Comparison of ENCODE assay signal across 9 cellular contexts in the genomic region with DNA sequence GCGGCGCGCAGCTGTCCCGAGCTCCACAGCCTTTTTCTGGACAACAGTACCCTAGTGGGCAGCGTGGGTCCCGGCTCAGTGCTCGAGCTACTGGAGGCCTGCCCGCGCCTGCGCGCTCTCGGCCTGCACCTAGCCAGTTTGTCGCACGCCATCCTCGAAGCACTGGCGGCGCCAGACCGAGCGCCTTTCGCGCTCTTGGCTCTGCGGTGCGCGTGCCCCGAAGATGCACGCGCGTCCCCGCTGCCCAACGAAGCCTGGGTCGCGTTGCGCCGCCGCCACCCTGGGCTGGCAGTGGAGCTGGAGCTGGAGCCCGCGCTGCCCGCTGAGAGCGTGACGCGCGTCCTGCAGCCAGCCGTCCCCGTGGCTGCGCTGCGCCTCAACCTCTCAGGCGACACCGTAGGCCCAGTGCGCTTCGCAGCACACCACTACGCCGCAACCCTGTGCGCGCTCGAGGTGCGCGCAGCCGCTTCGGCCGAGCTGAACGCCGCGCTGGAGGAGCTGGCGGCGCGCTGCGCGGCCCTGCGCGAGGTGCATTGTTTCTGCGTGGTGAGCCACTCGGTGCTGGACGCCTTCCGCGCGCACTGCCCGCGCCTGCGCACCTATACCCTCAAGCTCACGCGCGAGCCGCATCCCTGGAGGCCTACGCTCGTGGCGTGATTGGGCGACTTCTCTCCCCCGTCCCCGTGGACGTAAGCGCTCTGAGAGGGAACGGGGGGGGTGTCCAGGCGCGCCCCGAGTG. TPM values are rescaled to one million over a fixed set of nuclear protein-coding genes. Genes with fewer than 3 reads are reported as not detected.
DNase-seq lines count a peak whose midpoint lies in the region; ATAC-seq, FAIRE-seq and TF ChIP-seq lines count a peak whose summit lies in the region.
"Had no signal": no experiment of that assay in that cellular context is flagged by ENCODE, and none has a peak within 500 bp of the region (broad histone marks: within the 10 kb centered on the region; RNA-seq: fewer than 3 reads in every experiment).

No MANE protein-coding gene starts in this region.

- H3K27me3 Mint-ChIP-seq in T-cell: peaks cover 26 to 48% of the 10 kb centered on the region in 2 donors

- H3K4me1 ChIP-seq in H1 (replicated peaks in 1 of 4; ENCODE audit: control insufficient read depth in 3 of 4, insufficient read depth in 4 of 4, low read length in 3 of 4): peaks cover 0 to 33% (median 30%) of the 10 kb centered on the region in 4 experiments; a peak in 6 of 7 replicates
- peaks cover 40% of the 10 kb centered on the region for H3K4me1 ChIP-seq in muscle layer of colon (ENCODE audit: insufficient read depth, low read length)
- peaks cover 51 to 71% (median 61%) of the 10 kb centered on the region in 4 donors for H3K4me1 ChIP-seq in upper lobe of left lung

- H3K36me3 Mint-ChIP-seq in T-cell: no peaks in the 10 kb centered on the region

- no peak overlapping the region for H2BK20ac ChIP-seq in H1 (ENCODE audit: low read length)

- peak overlapping the region; percentile 71 to 98 for H3K4me2 ChIP-seq in H1 (ENCODE audit: insufficient read depth in 1 of 2, low read depth in 2 of 2, low read length in 2 of 2)

- no peak overlapping the region for H3K56ac ChIP-seq in H1 (replicated peaks; ENCODE audit: insufficient read length, low read depth, low read length)

- TF ChIP-seq CTCF in H1 (IDR thresholded peaks at IDR 0.05; ENCODE audit: control extremely low read depth in 1 of 3, insufficient read depth in 1 of 3, low read depth in 1 of 3, low read length in 3 of 3): no peak
- TF ChIP-seq CTCF in upper lobe of left lung (IDR thresholded peaks at IDR 0.05): peak in 1 of 6 experiments; percentile 2

- TF ChIP-seq EP300 in H1 (IDR thresholded peaks at IDR 0.05; ENCODE audit: borderline replicate concordance in 1 of 2, low read depth in 2 of 2, low read length in 2 of 2) (no peak), upper lobe of left lung (IDR thresholded peaks at IDR 0.05) (no peak)

- H3K9me3 Mint-ChIP-seq in T-cell: no peaks in the 10 kb centered on the region

- no peak overlapping the region for H3K27ac Mint-ChIP-seq in T-cell

- no peak for TF ChIP-seq RAD21 in H1 (IDR thresholded peaks at IDR 0.05 in 1 of 2, conservative IDR thresholded peaks at IDR 0.05 in 1 of 2; ENCODE audit: low read depth in 2 of 2, low read length in 2 of 2)

- H3K4me3 Mint-ChIP-seq in T-cell: peak overlapping the region in 2 of 3 donors; percentile 58 to 87

- H2BK120ac ChIP-seq in H1 (replicated peaks; ENCODE audit: low read depth, low read length): no peak overlapping the region

- H3K4me3 ChIP-seq in H1 (ENCODE audit: extremely low read depth in 1 of 4, insufficient read depth in 2 of 4, low read depth in 3 of 4, low read length in 4 of 4) (peak overlapping the region; percentile 11 to 56 (median 22); a peak in 6 of 8 replicates), muscle layer of colon (ENCODE audit: low read depth in 1 of 2, low read length in 2 of 2) (peak overlapping the region; percentile 38 to 49), upper lobe of left lung (peak overlapping the region in 3 of 4 donors; percentile 22 to 45 (median 42))

- peaks cover 0 to 14% (median 0%) of the 10 kb centered on the region in 4 experiments; a peak in 1 of 8 replicates for H3K36me3 ChIP-seq in H1 (ENCODE audit: control insufficient read depth in 2 of 4, insufficient read depth in 4 of 4, low read length in 3 of 4)
- no peaks in the 10 kb centered on the region for H3K36me3 ChIP-seq in muscle layer of colon (ENCODE audit: insufficient read depth, low read length)
- H3K36me3 ChIP-seq in upper lobe of left lung: no peaks in the 10 kb centered on the region

- 3% methylated on average over 90 of the region's 95 CpGs; no CpG with 5 or more reads in 1 of the 2 experiments for WGBS in H1 (ENCODE audit: extremely low coverage in 1 of 2, insufficient coverage in 1 of 2, insufficient read length in 1 of 2, insufficient replicate concordance in 2 of 2, low coverage in 1 of 2, low lambda C conversion rate in 2 of 2, missing lambda C conversion rate in 1 of 2), 2 experiments
- 9 to 38% methylated on average over 24 to 39 of the region's 95 CpGs for WGBS in upper lobe of left lung, 2 donors

- peak overlapping the region; percentile 75; the same call in 1 of the 2 replicates for H2AFZ ChIP-seq in H1 (ENCODE audit: low read length)

- CTCF ChIA-PET in T-cell (lab: Charles Lee) (interaction anchor here in 1 of 2 donors (0.7 kb wide), 1 partner anchor 12 kb away, joined by 3 read pairs; no protein-coding TSS in a partner anchor), H1 (lab: Charles Lee; ENCODE audit: partially characterized antibody) (interaction anchor here (0.6 to 19.3 kb wide), 15 partner anchors 6 to 481 kb away, joined by 3 to 291 read pairs (median 5); a partner anchor contains a TSS)

- H3K9me3 ChIP-seq in H1 (ENCODE audit: insufficient read depth in 2 of 2, low read depth in 1 of 2, low read length in 1 of 2): no peaks in the 10 kb centered on the region
- no peaks in the 10 kb centered on the region for H3K9me3 ChIP-seq in muscle layer of colon (ENCODE audit: low read length)
- H3K9me3 ChIP-seq in upper lobe of left lung: no peaks in the 10 kb centered on the region

- peak in 2 of 4 experiments; percentile 3 for ATAC-seq in T-cell (replicated peaks in 1 of 4)
- no peak for ATAC-seq in upper lobe of left lung (ENCODE audit: low FRiP score in 2 of 2)

- DNase-seq in DMS 273 (lab: John Stamatoyannopoulos, UW; ENCODE audit: unreplicated experiment): peak; percentile 88
- no peak for DNase-seq in DMS 273 treated with DMSO at 0.1 percent for 48 hours (lab: John Stamatoyannopoulos, UW)
- DNase-seq in T-cell: peak in 9 of 34 experiments; percentile 17 to 50 (median 36)
- peak in 1 of 2 experiments; percentile 73 for DNase-seq in H1 (ENCODE audit: low read depth in 1 of 2, low spot score in 2 of 2)
- DNase-seq in upper lobe of left lung: peak in 1 of 2 donors; percentile 92
- DNase-seq in DMS53 (lab: John Stamatoyannopoulos, UW): no peak
- DNase-seq in amniotic stem cell (lab: John Stamatoyannopoulos, UW): no peak

- H3K4me1 Mint-ChIP-seq in T-cell: peaks cover 24 to 49% (median 33%) of the 10 kb centered on the region in 3 donors

- H2BK12ac ChIP-seq in H1 (ENCODE audit: low read depth, low read length): no peak overlapping the region

- no peak overlapping the region for H4K91ac ChIP-seq in H1 (replicated peaks; ENCODE audit: insufficient read length, low read length)

- H3K79me1 ChIP-seq in H1 (ENCODE audit: low read depth, low read length): no peaks in the 10 kb centered on the region

- H3K27me3 ChIP-seq in H1 (replicated peaks in 1 of 4; ENCODE audit: control insufficient read depth in 3 of 4, extremely low read depth in 1 of 4, insufficient read depth in 3 of 4, low read length in 3 of 4) (peaks cover 93 to 100% (median 99%) of the 10 kb centered on the region in 4 experiments), muscle layer of colon (ENCODE audit: control insufficient read depth in 1 of 2, insufficient read depth in 2 of 2, low read length in 2 of 2) (peaks cover 19 to 56% of the 10 kb centered on the region in 2 donors), upper lobe of left lung (peaks cover 0 to 27% (median 10%) of the 10 kb centered on the region in 4 donors)

- peak overlapping the region; percentile 85 for H3K4ac ChIP-seq in H1 (replicated peaks; ENCODE audit: insufficient read length, low read depth, low read length)

- H3K27ac ChIP-seq in H1 (ENCODE audit: low read depth, low read length): no peak overlapping the region
- H3K27ac ChIP-seq in muscle layer of colon (ENCODE audit: low read depth, low read length): peak overlapping the region; percentile 58
- H3K27ac ChIP-seq in upper lobe of left lung: peak overlapping the region in 1 of 4 donors; percentile 46
- H3K27ac ChIP-seq: 22Rv1 had no signal

- peaks cover 2 to 23% of the 10 kb centered on the region in 2 experiments for H4K20me1 ChIP-seq in H1 (replicated peaks in 1 of 2; ENCODE audit: control insufficient read depth in 1 of 2, insufficient read depth in 2 of 2, low read length in 2 of 2)

- H3K18ac ChIP-seq in H1 (ENCODE audit: extremely low read depth, low read length): peak overlapping the region; percentile 48; the same call in 1 of the 2 replicates

- H3K14ac ChIP-seq in H1 (ENCODE audit: insufficient read length): no peak overlapping the region

- FAIRE-seq in H1 (lab: Jason Lieb, UNC): no peak

- no peak overlapping the region; the same call in 1 of the 2 replicates for H2BK15ac ChIP-seq in H1 (ENCODE audit: low read length)

- no peak overlapping the region for H2AK5ac ChIP-seq in H1 (ENCODE audit: low read depth, low read length)

- H3K79me2 ChIP-seq in H1 (ENCODE audit: control insufficient read depth in 1 of 2, insufficient read depth in 2 of 2, low read length in 2 of 2): no peaks in the 10 kb centered on the region

- TF ChIP-seq POLR2A in H1 (IDR thresholded peaks at IDR 0.05; ENCODE audit: control extremely low read depth in 1 of 2, low read depth in 2 of 2, low read length in 2 of 2) (no peak), upper lobe of left lung (IDR thresholded peaks at IDR 0.05) (no peak)

- no peak overlapping the region for H4K8ac ChIP-seq in H1 (ENCODE audit: extremely low read depth, insufficient read depth, low read length)

- H3K23ac ChIP-seq in H1 (ENCODE audit: insufficient read length): no peak overlapping the region

- H4K5ac ChIP-seq in H1 (ENCODE audit: insufficient read length, low read depth, low read length): no peak overlapping the region

- no peak overlapping the region for H3K9ac ChIP-seq in H1 (replicated peaks in 1 of 4; ENCODE audit: extremely low read depth in 1 of 4, low read depth in 3 of 4, low read length in 3 of 4)
- no peak overlapping the region for H3K9ac ChIP-seq in muscle layer of colon (ENCODE audit: low read length)

- H3K23me2 ChIP-seq in H1 (ENCODE audit: low read depth, low read length): peaks cover 15% of the 10 kb centered on the region

- no peak overlapping the region for H2BK5ac ChIP-seq in H1 (ENCODE audit: low read depth, low read length)

- POLR2A ChIA-PET in T-cell (lab: Charles Lee) (interaction anchor here in 1 of 2 donors (0.9 kb wide), 1 partner anchor 14 kb away, joined by 3 read pairs; no protein-coding TSS in a partner anchor), H1 (lab: Charles Lee; ENCODE audit: partially characterized antibody) (interaction anchor here (0.7 to 7.9 kb wide), 6 partner anchors 8 to 39 kb away, joined by 3 to 59 read pairs (median 10); a partner anchor contains a TSS)

RNA-seq across cellular contexts. Expression of a gene that starts 1.2 kb away (rescaled TPM):
- total RNA-seq in T-cell (10 to 100 TPM; 22.3 to 66.3 (median 39.1) TPM), upper lobe of left lung (100 to 1,000 TPM in 2 of 6 donors, 10 to 100 TPM in 4; 33.4 to 784 (median 70.1) TPM)
- total RNA-seq in H1 (2021; fragmentation: NEBNext Ultra II Directional; extraction: Animal tissue kit (Norgen Biotek cat#: 25700)): not detected in 2 replicates
- 0.14 and 0.93 TPM in 2 replicates for polyA plus RNA-seq in H1 (2011; rRNA removed)
- 0.92 TPM for polyA plus RNA-seq in H1 (2011; cell fraction: cytosol; rRNA removed)
- polyA plus RNA-seq in H1 (2011; cell fraction: nucleus; rRNA removed): 8.0 TPM
- 0.62 to 1.0 TPM (median 0.74 TPM) in 3 of 4 replicates, not detected in the other for polyA plus RNA-seq in H1 (2012, experiment 1 of 2)
- polyA plus RNA-seq in H1 (2012, experiment 2 of 2): not detected
- 0.20 TPM for polyA plus RNA-seq in H1 (2013, experiment 1 of 2)
- 0.11 TPM for polyA plus RNA-seq in H1 (2013, experiment 2 of 2)
- not detected in 2 replicates for polyA minus RNA-seq in H1 (2011; rRNA and poly(A)+ RNA removed)
- polyA minus RNA-seq in H1 (2011; cell fraction: cytosol; rRNA and poly(A)+ RNA removed): not detected
- not detected for polyA minus RNA-seq in H1 (2011; cell fraction: nucleus; rRNA and poly(A)+ RNA removed)

RNA-seq across cellular contexts. Expression of a gene that starts 3.6 kb away (rescaled TPM):
- total RNA-seq in T-cell (10 to 100 TPM; 18.5 to 69.7 (median 43.7) TPM), upper lobe of left lung (100 to 1,000 TPM in 1 of 6 donors, 10 to 100 TPM in 5; 24.0 to 114 (median 28.5) TPM)
- not detected in 2 replicates for total RNA-seq in H1 (2021; fragmentation: NEBNext Ultra II Directional; extraction: Animal tissue kit (Norgen Biotek cat#: 25700))
- polyA plus RNA-seq in H1 (2011; rRNA removed): 0.11 and 0.67 TPM in 2 replicates
- 0.26 TPM for polyA plus RNA-seq in H1 (2011; cell fraction: cytosol; rRNA removed)
- polyA plus RNA-seq in H1 (2011; cell fraction: nucleus; rRNA removed): 0.81 TPM
- 0.13 to 0.43 TPM in 2 of 4 replicates, not detected in the others for polyA plus RNA-seq in H1 (2012, experiment 1 of 2)
- polyA plus RNA-seq in H1 (2012, experiment 2 of 2): not detected
- 0.12 TPM for polyA plus RNA-seq in H1 (2013, experiment 1 of 2)
- not detected for polyA plus RNA-seq in H1 (2013, experiment 2 of 2)
- not detected in 2 replicates for polyA minus RNA-seq in H1 (2011; rRNA and poly(A)+ RNA removed)
- 2.0 TPM for polyA minus RNA-seq in H1 (2011; cell fraction: cytosol; rRNA and poly(A)+ RNA removed)
- polyA minus RNA-seq in H1 (2011; cell fraction: nucleus; rRNA and poly(A)+ RNA removed): not detected

RNA-seq across cellular contexts. Expression of a gene that starts 3.6 kb away (rescaled TPM):
- 100 to 1,000 TPM in 3 of 5 donors, 10 to 100 TPM in 2; 58.3 to 179 (median 123) TPM for total RNA-seq in T-cell
- 0.19 and 0.29 TPM in 2 replicates for total RNA-seq in H1 (2021; fragmentation: NEBNext Ultra II Directional; extraction: Animal tissue kit (Norgen Biotek cat#: 25700))
- polyA plus RNA-seq in H1 (2011; rRNA removed): 0.50 and 0.60 TPM in 2 replicates
- 0.89 TPM for polyA plus RNA-seq in H1 (2011; cell fraction: cytosol; rRNA removed)
- 0.68 TPM for polyA plus RNA-seq in H1 (2011; cell fraction: nucleus; rRNA removed)
- polyA plus RNA-seq in H1 (2012, experiment 1 of 2): 0.24 to 0.53 TPM (median 0.46 TPM) in 4 replicates
- 0.35 TPM for polyA plus RNA-seq in H1 (2012, experiment 2 of 2)
- polyA plus RNA-seq in H1 (2013, experiment 1 of 2): 0.14 TPM
- 0.17 TPM for polyA plus RNA-seq in H1 (2013, experiment 2 of 2)
- polyA minus RNA-seq in H1 (2011; rRNA and poly(A)+ RNA removed): 0.22 TPM in 1 of 2 replicates, not detected in the other
- 0.95 TPM for polyA minus RNA-seq in H1 (2011; cell fraction: cytosol; rRNA and poly(A)+ RNA removed)
- polyA minus RNA-seq in H1 (2011; cell fraction: nucleus; rRNA and poly(A)+ RNA removed): 0.60 TPM
- total RNA-seq in upper lobe of left lung: 10 to 100 TPM; 29.9 to 49.2 (median 35.6) TPM

RNA-seq across cellular contexts. Expression of a gene that starts 7.0 kb away (rescaled TPM):
- total RNA-seq in T-cell (1 to 10 TPM; 2.1 to 8.0 (median 5.2) TPM), upper lobe of left lung (100 to 1,000 TPM in 1 of 6 donors, 10 to 100 TPM in 5; 36.5 to 135 (median 58.0) TPM)
- 1.6 and 2.2 TPM in 2 replicates for total RNA-seq in H1 (2021; fragmentation: NEBNext Ultra II Directional; extraction: Animal tissue kit (Norgen Biotek cat#: 25700))
- polyA plus RNA-seq in H1 (2011; rRNA removed): 4.1 and 4.6 TPM in 2 replicates
- 4.0 TPM for polyA plus RNA-seq in H1 (2011; cell fraction: cytosol; rRNA removed)
- polyA plus RNA-seq in H1 (2011; cell fraction: nucleus; rRNA removed): 3.7 TPM
- 4.4 to 10.7 TPM (median 5.5 TPM) in 4 replicates for polyA plus RNA-seq in H1 (2012, experiment 1 of 2)
- polyA plus RNA-seq in H1 (2012, experiment 2 of 2): 1.4 TPM
- 3.2 TPM for polyA plus RNA-seq in H1 (2013, experiment 1 of 2)
- polyA plus RNA-seq in H1 (2013, experiment 2 of 2): 2.0 TPM
- 0.60 and 2.1 TPM in 2 replicates for polyA minus RNA-seq in H1 (2011; rRNA and poly(A)+ RNA removed)
- not detected for polyA minus RNA-seq in H1 (2011; cell fraction: cytosol; rRNA and poly(A)+ RNA removed)
- polyA minus RNA-seq in H1 (2011; cell fraction: nucleus; rRNA and poly(A)+ RNA removed): 3.2 TPM

RNA-seq across cellular contexts. Expression of a gene that starts 12.5 kb away (rescaled TPM):
- total RNA-seq in T-cell (1 to 10 TPM; 3.0 to 9.5 (median 4.9) TPM), upper lobe of left lung (10 to 100 TPM in 5 of 6 donors, 1 to 10 TPM in 1; 6.3 to 20.8 (median 17.7) TPM)
- 3.5 and 4.7 TPM in 2 replicates for total RNA-seq in H1 (2021; fragmentation: NEBNext Ultra II Directional; extraction: Animal tissue kit (Norgen Biotek cat#: 25700))
- polyA plus RNA-seq in H1 (2011; rRNA removed): 9.0 and 10.2 TPM in 2 replicates
- polyA plus RNA-seq in H1 (2011; cell fraction: cytosol; rRNA removed): 8.5 TPM
- 7.6 TPM for polyA plus RNA-seq in H1 (2011; cell fraction: nucleus; rRNA removed)
- polyA plus RNA-seq in H1 (2012, experiment 1 of 2): 3.4 to 6.6 TPM (median 5.1 TPM) in 4 replicates
- polyA plus RNA-seq in H1 (2012, experiment 2 of 2): 4.4 TPM
- 3.9 TPM for polyA plus RNA-seq in H1 (2013, experiment 1 of 2)
- 4.1 TPM for polyA plus RNA-seq in H1 (2013, experiment 2 of 2)
- 5.1 and 6.2 TPM in 2 replicates for polyA minus RNA-seq in H1 (2011; rRNA and poly(A)+ RNA removed)
- 6.9 TPM for polyA minus RNA-seq in H1 (2011; cell fraction: cytosol; rRNA and poly(A)+ RNA removed)
- polyA minus RNA-seq in H1 (2011; cell fraction: nucleus; rRNA and poly(A)+ RNA removed): 7.0 TPM

Comparison
In these comparisons a context has a peak if more than half of its experiments do, and no peak if none do; other contexts are left out.
1. RNA of a gene that starts 1.2 kb away (total RNA-seq): 33.4 to 784 TPM in upper lobe of left lung and 22.3 to 66.3 TPM in T-cell; not detected in H1; every median in the first group is over 10 times any median in the second.
2. RNA of a gene that starts 3.6 kb away (total RNA-seq): 18.5 to 69.7 TPM in T-cell and 24.0 to 114 TPM in upper lobe of left lung; not detected in H1; every median in the first group is over 10 times any median in the second.
3. RNA of a gene that starts 3.6 kb away (total RNA-seq): 58.3 to 179 TPM in T-cell and 29.9 to 49.2 TPM in upper lobe of left lung; 0.19 to 0.29 TPM in H1; every median in the first group is over 10 times any median in the second.
4. Peak in every context shown above with its lines, with median percentiles within 50 percentile points of each other: H3K4me3 ChIP-seq.